In genomic region chr6:72975346-72975745, GRCh38 we compare ENCODE assay signal across 16 cellular contexts.
DNase-seq lines count a peak whose midpoint lies in the region; ATAC-seq and TF ChIP-seq lines count a peak whose summit lies in the region.
"Had no signal": no experiment of that assay in that cellular context is flagged by ENCODE, and none has a peak within 500 bp of the region (broad histone marks: within the 10 kb centered on the region; RNA-seq: fewer than 3 reads in every experiment).

No MANE protein-coding gene starts in this region.

- H3K9me3 ChIP-seq in skeletal muscle tissue (ENCODE audit: control insufficient read depth in 3 of 3, low read length in 3 of 3) (no peaks in the 10 kb centered on the region), body of pancreas (no peaks in the 10 kb centered on the region)
- H3K9me3 ChIP-seq: thoracic aorta had no signal

- H3K27ac ChIP-seq in skeletal muscle tissue (ENCODE audit: low read depth, low read length) = peak overlapping the region; percentile 27
- no peak overlapping the region for H3K27ac ChIP-seq in body of pancreas
- H3K27ac ChIP-seq: cardiac muscle cell, thoracic aorta had no signal

- 82 to 87% methylated on average over 1 of the region's 1 CpG for WGBS in body of pancreas, 2 donors

- TF ChIP-seq CTCF in body of pancreas (IDR thresholded peaks at IDR 0.05) = no peak

- H3K36me3 ChIP-seq in skeletal muscle tissue (ENCODE audit: control insufficient read depth in 3 of 3, insufficient read depth in 3 of 3, low read length in 3 of 3) = no peaks in the 10 kb centered on the region
- H3K36me3 ChIP-seq in body of pancreas (replicated peaks in 1 of 2; ENCODE audit: insufficient read depth in 1 of 2, low read depth in 2 of 2) = no peaks in the 10 kb centered on the region
- H3K36me3 ChIP-seq: cardiac muscle cell, thoracic aorta had no signal

- no peak for TF ChIP-seq POLR2A in body of pancreas (IDR thresholded peaks at IDR 0.05)

- no peak overlapping the region for H3K4me3 ChIP-seq in skeletal muscle tissue (ENCODE audit: low read length in 3 of 3)
- no peak overlapping the region for H3K4me3 ChIP-seq in body of pancreas
- H3K4me3 ChIP-seq: cardiac muscle cell, thoracic aorta had no signal

- intact Hi-C loops in body of pancreas (cut with DNase I) = no loop called here

- ATAC-seq in HG02885 (IDR thresholded peaks at IDR 0.05; ENCODE audit: poor library complexity, unreplicated experiment) = peak; percentile 48
- ATAC-seq in body of pancreas = no peak
- ATAC-seq: CD8-positive, alpha-beta T cell had no signal

- H3K4me1 ChIP-seq in skeletal muscle tissue (ENCODE audit: control insufficient read depth in 3 of 3, insufficient read depth in 3 of 3, low read length in 3 of 3) = peaks cover 9 to 12% (median 9%) of the 10 kb centered on the region in 3 donors
- H3K4me1 ChIP-seq in body of pancreas = no peaks in the 10 kb centered on the region

- DNase-seq in NCI-H187 treated with DMSO at 0.1 percent for 48 hours (lab: John Stamatoyannopoulos, UW) (peak; percentile 14), NCI-H187 (lab: John Stamatoyannopoulos, UW) (no peak), NCI-H69 (lab: John Stamatoyannopoulos, UW) (peak; percentile 64), AG20443 (ENCODE audit: low spot score) (no peak), body of pancreas (no peak), NCI-H526 treated with DMSO at 0.1 percent for 48 hours (lab: John Stamatoyannopoulos, UW) (no peak)
- DNase-seq: activated CD4-positive, alpha-beta T cell treated with anti-CD3 and anti-CD28 coated beads for 4 hours; activated naive CD8-positive, alpha-beta T cell treated with anti-CD3 and anti-CD28 coated beads, Interleukin-2, amount 10 ng/mL, durations not matched to agents 7 days and 5 days; activated T-cell treated with anti-CD3 and anti-CD28 coated beads for 4 hours; CD8-positive, alpha-beta T cell; H9; NCI-H2107 had no signal

- no peaks in the 10 kb centered on the region for H3K27me3 ChIP-seq in skeletal muscle tissue (ENCODE audit: control insufficient read depth in 3 of 3, insufficient read depth in 3 of 3, low read length in 3 of 3)
- H3K27me3 ChIP-seq in body of pancreas = no peaks in the 10 kb centered on the region
- H3K27me3 ChIP-seq: cardiac muscle cell had no signal

- H3K9ac ChIP-seq in skeletal muscle tissue (ENCODE audit: low read depth in 1 of 3, low read length in 3 of 3) = no peak overlapping the region

Comparison
In these comparisons a context has a peak if more than half of its experiments do, and no peak if none do; other contexts are left out.
1. DNase-seq: peak in NCI-H187 treated with DMSO at 0.1 percent for 48 hours (single experiment) and NCI-H69 (single experiment); none in NCI-H187 (0 of 2), AG20443 (single experiment), body of pancreas (0 of 4) and NCI-H526 treated with DMSO at 0.1 percent for 48 hours (single experiment).